ENCODE assay signal across 1 cellular context in genomic region chr6:2920671-2921112, GRCh38.
A peak's percentile ranks its signal among the peaks of the same experiment; 100 is the strongest.
TF ChIP-seq lines count a peak whose summit lies in the region.

No MANE protein-coding gene starts in this region.

TF ChIP-seq in HepG2, 621 proteins besides CTCF, POLR2A, EP300 and RAD21:
- TF ChIP-seq ZNF687 (CRISPR knock-in tag; IDR thresholded peaks at IDR 0.05) (peak; percentile 16), ZNF263 (CRISPR knock-in tag; IDR thresholded peaks at IDR 0.05) (peak; percentile 73), HNRNPLL (IDR thresholded peaks at IDR 0.05; ENCODE audit: low read depth, low read length, poor library complexity, severe bottlenecking) (peak; percentile 15), ZNF329 (CRISPR knock-in tag; IDR thresholded peaks at IDR 0.05; ENCODE audit: low read depth) (no peak), ZNF629 (CRISPR knock-in tag; conservative IDR thresholded peaks at IDR 0.05) (no peak), TMF1 (CRISPR knock-in tag; IDR thresholded peaks at IDR 0.05; ENCODE audit: low read depth) (no peak)
